20 cellular contexts compared by ENCODE assay signal in genomic region chr1:119564548-119564947, GRCh38. TPM values are rescaled to one million over a fixed set of nuclear protein-coding genes. Genes with fewer than 3 reads are reported as not detected.
DNase-seq lines count a peak whose midpoint lies in the region; ATAC-seq and TF ChIP-seq lines count a peak whose summit lies in the region.
"Had no signal": no experiment of that assay in that cellular context is flagged by ENCODE, and none has a peak within 500 bp of the region (broad histone marks: within the 10 kb centered on the region; RNA-seq: fewer than 3 reads in every experiment).

No MANE protein-coding gene starts in this region.

- H3K36me3 Mint-ChIP-seq in dendritic cell treated with granulocyte-macrophage colony-stimulating factor and Interleukin-4, amounts not matched to agents 40 ng/mL and 50 ng/mL, for 4 days (ENCODE audit: low read depth), result no peaks in the 10 kb centered on the region

- H3K36me3 ChIP-seq in hepatocyte (replicated peaks; ENCODE audit: insufficient read depth, low read depth), result no peaks in the 10 kb centered on the region
- H3K36me3 ChIP-seq: BLaER1, right atrium auricular region, SJSA1, upper lobe of right lung had no signal

- no peaks in the 10 kb centered on the region for H3K9me3 Mint-ChIP-seq in dendritic cell treated with granulocyte-macrophage colony-stimulating factor and Interleukin-4, amounts not matched to agents 40 ng/mL and 50 ng/mL, for 4 days
- H3K9me3 Mint-ChIP-seq: nephron progenitor cell had no signal

- intact Hi-C loops in dendritic cell treated with granulocyte-macrophage colony-stimulating factor and Interleukin-4, amounts not matched to agents 40 ng/mL and 50 ng/mL, for 4 days (cut with micrococcal nuclease), result no loop called here

- peaks cover 53% of the 10 kb centered on the region for H3K4me1 Mint-ChIP-seq in dendritic cell treated with granulocyte-macrophage colony-stimulating factor and Interleukin-4, amounts not matched to agents 40 ng/mL and 50 ng/mL, for 4 days (ENCODE audit: low read depth)
- H3K4me1 Mint-ChIP-seq: nephron progenitor cell had no signal

- no peak overlapping the region for H3K4me3 ChIP-seq in hepatocyte
- H3K4me3 ChIP-seq: BLaER1, lung, right atrium auricular region, SJSA1, upper lobe of right lung had no signal

- no peaks in the 10 kb centered on the region for H4K20me1 ChIP-seq in hepatocyte (ENCODE audit: insufficient read depth, poor library complexity, severe bottlenecking)
- H4K20me1 ChIP-seq: BLaER1 had no signal

- H3K27me3 ChIP-seq in hepatocyte, result no peaks in the 10 kb centered on the region
- H3K27me3 ChIP-seq: BLaER1, right atrium auricular region, SJSA1, upper lobe of right lung had no signal

- H3K27ac ChIP-seq in hepatocyte, result no peak overlapping the region
- H3K27ac ChIP-seq: BLaER1, right atrium auricular region, SJSA1, upper lobe of right lung had no signal

- peak; percentile 59 for ATAC-seq in GM18517 (IDR thresholded peaks at IDR 0.05; ENCODE audit: unreplicated experiment)
- peak; percentile 59 for ATAC-seq in GM21526 (IDR thresholded peaks at IDR 0.05; ENCODE audit: low FRiP score, unreplicated experiment)
- peak; percentile 60 for ATAC-seq in HG03442 (IDR thresholded peaks at IDR 0.05; ENCODE audit: unreplicated experiment)

- no peaks in the 10 kb centered on the region for H3K27me3 Mint-ChIP-seq in dendritic cell treated with granulocyte-macrophage colony-stimulating factor and Interleukin-4, amounts not matched to agents 40 ng/mL and 50 ng/mL, for 4 days

- no peak for TF ChIP-seq CTCF in hepatocyte (IDR thresholded peaks at IDR 0.05; ENCODE audit: poor library complexity)

- no peak overlapping the region for H3K4me2 ChIP-seq in hepatocyte
- H3K4me2 ChIP-seq: BLaER1 had no signal

- H3K4me3 Mint-ChIP-seq in dendritic cell treated with granulocyte-macrophage colony-stimulating factor and Interleukin-4, amounts not matched to agents 40 ng/mL and 50 ng/mL, for 4 days, result no peak overlapping the region
- H3K4me3 Mint-ChIP-seq: nephron progenitor cell had no signal

- no peaks in the 10 kb centered on the region for H3K79me2 ChIP-seq in hepatocyte

- WGBS in hepatocyte (ENCODE audit: low lambda C conversion rate, missing lambda C conversion rate), result 95% methylated on average over 3 of the region's 3 CpGs

- H3K27ac Mint-ChIP-seq in dendritic cell treated with granulocyte-macrophage colony-stimulating factor and Interleukin-4, amounts not matched to agents 40 ng/mL and 50 ng/mL, for 4 days, result peak overlapping the region; percentile 54
- H3K27ac Mint-ChIP-seq: nephron progenitor cell had no signal

- H3K4me1 ChIP-seq in hepatocyte (ENCODE audit: insufficient read depth), result peaks cover 29% of the 10 kb centered on the region
- H3K4me1 ChIP-seq: BLaER1, right atrium auricular region, SJSA1 had no signal

- no peaks in the 10 kb centered on the region for H3K9me3 ChIP-seq in hepatocyte (ENCODE audit: low read depth)
- H3K9me3 ChIP-seq: BLaER1, right atrium auricular region, SJSA1, upper lobe of right lung had no signal

- DNase-seq in NCI-H187 (lab: John Stamatoyannopoulos, UW) (no peak), hepatocyte (ENCODE audit: low spot score) (no peak), germinal center (ENCODE audit: low spot score) (no peak)
- DNase-seq: activated naive CD4-positive, alpha-beta T cell; NCI-H2081 treated with DMSO at 0.1 percent for 48 hours; nephron progenitor cell; NK-92 treated with Interleukin-12 subunit alpha and Interleukin-12 subunit beta, amount 100 ng/mL, for 24 hours; stimulated activated CD4-positive, alpha-beta T cell treated with anti-CD3 and anti-CD28 coated beads, Interleukin-2, amount 100 ng/mL, for 24 hours; upper lobe of right lung had no signal

- H3K9me2 ChIP-seq in hepatocyte (replicated peaks; ENCODE audit: insufficient read depth), result no peaks in the 10 kb centered on the region

- H2AFZ ChIP-seq in hepatocyte, result no peak overlapping the region

RNA-seq across cellular contexts. Expression of gene HSD3B1, which starts 57.5 kb away (rescaled TPM):
- total RNA-seq in hepatocyte, result 62.4 and 101 TPM in 2 replicates
- polyA plus RNA-seq in hepatocyte, result 38.3 and 44.8 TPM in 2 replicates
- total RNA-seq: frontal cortex, HT-29, lung, M059J, right atrium auricular region, SJSA1, upper lobe of right lung had no signal
- polyA plus RNA-seq: lung had no signal
